Comparison of ENCODE assay signal across 1 cellular context in the genomic region with DNA sequence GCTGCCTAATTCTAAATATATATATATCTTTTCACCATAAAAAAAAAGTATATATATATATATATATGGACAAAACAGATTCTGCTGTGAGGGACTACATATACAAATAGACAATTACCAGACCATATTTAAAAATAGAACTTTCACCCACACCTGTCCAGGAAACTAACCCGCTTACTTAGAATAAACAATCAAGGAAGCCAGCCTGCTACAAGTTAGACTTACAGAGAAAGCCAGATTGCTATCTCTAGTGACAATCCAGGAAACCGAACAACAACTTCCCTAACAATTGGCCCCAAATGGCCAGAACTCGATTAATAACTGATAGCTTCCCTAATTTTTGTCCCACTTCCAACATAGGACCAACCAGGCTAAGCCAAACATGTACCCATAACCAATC.
TF ChIP-seq lines count a peak whose summit lies in the region.

No MANE protein-coding gene starts in this region.

TF ChIP-seq in GM23338, 12 proteins besides CTCF, POLR2A, EP300 and RAD21 (continued from another document):
- TF ChIP-seq, protein P1, sequence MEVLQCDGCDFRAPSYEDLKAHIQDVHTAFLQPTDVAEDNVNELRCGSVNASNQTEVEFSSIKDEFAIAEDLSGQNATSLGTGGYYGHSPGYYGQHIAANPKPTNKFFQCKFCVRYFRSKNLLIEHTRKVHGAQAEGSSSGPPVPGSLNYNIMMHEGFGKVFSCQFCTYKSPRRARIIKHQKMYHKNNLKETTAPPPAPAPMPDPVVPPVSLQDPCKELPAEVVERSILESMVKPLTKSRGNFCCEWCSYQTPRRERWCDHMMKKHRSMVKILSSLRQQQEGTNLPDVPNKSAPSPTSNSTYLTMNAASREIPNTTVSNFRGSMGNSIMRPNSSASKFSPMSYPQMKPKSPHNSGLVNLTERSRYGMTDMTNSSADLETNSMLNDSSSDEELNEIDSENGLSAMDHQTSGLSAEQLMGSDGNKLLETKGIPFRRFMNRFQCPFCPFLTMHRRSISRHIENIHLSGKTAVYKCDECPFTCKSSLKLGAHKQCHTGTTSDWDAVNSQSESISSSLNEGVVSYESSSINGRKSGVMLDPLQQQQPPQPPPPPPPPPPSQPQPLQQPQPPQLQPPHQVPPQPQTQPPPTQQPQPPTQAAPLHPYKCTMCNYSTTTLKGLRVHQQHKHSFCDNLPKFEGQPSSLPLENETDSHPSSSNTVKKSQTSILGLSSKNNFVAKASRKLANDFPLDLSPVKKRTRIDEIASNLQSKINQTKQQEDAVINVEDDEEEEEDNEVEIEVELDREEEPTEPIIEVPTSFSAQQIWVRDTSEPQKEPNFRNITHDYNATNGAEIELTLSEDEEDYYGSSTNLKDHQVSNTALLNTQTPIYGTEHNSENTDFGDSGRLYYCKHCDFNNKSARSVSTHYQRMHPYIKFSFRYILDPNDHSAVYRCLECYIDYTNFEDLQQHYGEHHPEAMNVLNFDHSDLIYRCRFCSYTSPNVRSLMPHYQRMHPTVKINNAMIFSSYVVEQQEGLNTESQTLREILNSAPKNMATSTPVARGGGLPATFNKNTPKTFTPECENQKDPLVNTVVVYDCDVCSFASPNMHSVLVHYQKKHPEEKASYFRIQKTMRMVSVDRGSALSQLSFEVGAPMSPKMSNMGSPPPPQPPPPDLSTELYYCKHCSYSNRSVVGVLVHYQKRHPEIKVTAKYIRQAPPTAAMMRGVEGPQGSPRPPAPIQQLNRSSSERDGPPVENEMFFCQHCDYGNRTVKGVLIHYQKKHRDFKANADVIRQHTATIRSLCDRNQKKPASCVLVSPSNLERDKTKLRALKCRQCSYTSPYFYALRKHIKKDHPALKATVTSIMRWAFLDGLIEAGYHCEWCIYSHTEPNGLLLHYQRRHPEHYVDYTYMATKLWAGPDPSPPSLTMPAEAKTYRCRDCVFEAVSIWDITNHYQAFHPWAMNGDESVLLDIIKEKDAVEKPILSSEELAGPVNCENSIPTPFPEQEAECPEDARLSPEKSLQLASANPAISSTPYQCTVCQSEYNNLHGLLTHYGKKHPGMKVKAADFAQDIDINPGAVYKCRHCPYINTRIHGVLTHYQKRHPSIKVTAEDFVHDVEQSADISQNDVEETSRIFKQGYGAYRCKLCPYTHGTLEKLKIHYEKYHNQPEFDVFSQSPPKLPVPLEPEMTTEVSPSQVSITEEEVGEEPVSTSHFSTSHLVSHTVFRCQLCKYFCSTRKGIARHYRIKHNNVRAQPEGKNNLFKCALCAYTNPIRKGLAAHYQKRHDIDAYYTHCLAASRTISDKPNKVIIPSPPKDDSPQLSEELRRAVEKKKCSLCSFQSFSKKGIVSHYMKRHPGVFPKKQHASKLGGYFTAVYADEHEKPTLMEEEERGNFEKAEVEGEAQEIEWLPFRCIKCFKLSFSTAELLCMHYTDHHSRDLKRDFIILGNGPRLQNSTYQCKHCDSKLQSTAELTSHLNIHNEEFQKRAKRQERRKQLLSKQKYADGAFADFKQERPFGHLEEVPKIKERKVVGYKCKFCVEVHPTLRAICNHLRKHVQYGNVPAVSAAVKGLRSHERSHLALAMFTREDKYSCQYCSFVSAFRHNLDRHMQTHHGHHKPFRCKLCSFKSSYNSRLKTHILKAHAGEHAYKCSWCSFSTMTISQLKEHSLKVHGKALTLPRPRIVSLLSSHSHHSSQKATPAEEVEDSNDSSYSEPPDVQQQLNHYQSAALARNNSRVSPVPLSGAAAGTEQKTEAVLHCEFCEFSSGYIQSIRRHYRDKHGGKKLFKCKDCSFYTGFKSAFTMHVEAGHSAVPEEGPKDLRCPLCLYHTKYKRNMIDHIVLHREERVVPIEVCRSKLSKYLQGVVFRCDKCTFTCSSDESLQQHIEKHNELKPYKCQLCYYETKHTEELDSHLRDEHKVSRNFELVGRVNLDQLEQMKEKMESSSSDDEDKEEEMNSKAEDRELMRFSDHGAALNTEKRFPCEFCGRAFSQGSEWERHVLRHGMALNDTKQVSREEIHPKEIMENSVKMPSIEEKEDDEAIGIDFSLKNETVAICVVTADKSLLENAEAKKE (CRISPR knock-in tag; IDR thresholded peaks at IDR 0.05), result no peak
- TF ChIP-seq ZNF114 (CRISPR knock-in tag; IDR thresholded peaks at IDR 0.05) (no peak), STAT1 (IDR thresholded peaks at IDR 0.05; ENCODE audit: unreplicated experiment) (no peak), EZH2 (IDR thresholded peaks at IDR 0.05; ENCODE audit: low read depth, unreplicated experiment) (no peak), POLR2AphosphoS5 (IDR thresholded peaks at IDR 0.05; ENCODE audit: low read depth) (no peak)
- TF ChIP-seq, protein P2, sequence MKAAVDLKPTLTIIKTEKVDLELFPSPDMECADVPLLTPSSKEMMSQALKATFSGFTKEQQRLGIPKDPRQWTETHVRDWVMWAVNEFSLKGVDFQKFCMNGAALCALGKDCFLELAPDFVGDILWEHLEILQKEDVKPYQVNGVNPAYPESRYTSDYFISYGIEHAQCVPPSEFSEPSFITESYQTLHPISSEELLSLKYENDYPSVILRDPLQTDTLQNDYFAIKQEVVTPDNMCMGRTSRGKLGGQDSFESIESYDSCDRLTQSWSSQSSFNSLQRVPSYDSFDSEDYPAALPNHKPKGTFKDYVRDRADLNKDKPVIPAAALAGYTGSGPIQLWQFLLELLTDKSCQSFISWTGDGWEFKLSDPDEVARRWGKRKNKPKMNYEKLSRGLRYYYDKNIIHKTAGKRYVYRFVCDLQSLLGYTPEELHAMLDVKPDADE (IDR thresholded peaks at IDR 0.05), result no peak
